ENCODE assay signal across 24 cellular contexts in genomic region chr5:6013496-6013895, GRCh38.
DNase-seq lines count a peak whose midpoint lies in the region; ATAC-seq, FAIRE-seq and TF ChIP-seq lines count a peak whose summit lies in the region.
"Had no signal": no experiment of that assay in that cellular context is flagged by ENCODE, and none has a peak within 500 bp of the region (broad histone marks: within the 10 kb centered on the region; RNA-seq: fewer than 3 reads in every experiment).

No MANE protein-coding gene starts in this region.

- TF ChIP-seq POLR2A in A549 (IDR thresholded peaks at IDR 0.05; ENCODE audit: low read length) (no peak), GM12891 (IDR thresholded peaks at IDR 0.05; ENCODE audit: low read depth, low read length) (no peak)

- ATAC-seq in A549: no peak
- ATAC-seq in HG03095 (IDR thresholded peaks at IDR 0.05; ENCODE audit: unreplicated experiment): no peak
- ATAC-seq: CD8-positive, alpha-beta T cell had no signal

- no peak for FAIRE-seq in A549 (lab: Jason Lieb, UNC)
- FAIRE-seq in GM12891 (lab: Jason Lieb, UNC): peak; percentile 28
- FAIRE-seq: D721Med, G401.6, GM12892, GM18507 had no signal

- H3K4me1 ChIP-seq in A549: 0 out of 3 replicates have a peak, but pooled peaks cover 3% of the 10 kb centered on the region
- H3K4me1 ChIP-seq in SJSA1 (replicated peaks): peaks cover 15% of the 10 kb centered on the region
- H3K4me1 ChIP-seq: Caco-2 had no signal

- CTCF ChIA-PET in A549 (lab: Yijun Ruan, JAX): interaction anchor here (0.6 kb wide), 1 partner anchor 259 kb away, joined by 3 read pairs; no protein-coding TSS in a partner anchor

- H3K27ac ChIP-seq in A549 (no peak overlapping the region), SJSA1 (peak overlapping the region; percentile 52)
- H3K27ac ChIP-seq: BLaER1 treated with 17β-estradiol and CSF1 and Interleukin-3, amounts not matched to agents 10 nM and 100 nM; C4-2B had no signal

- H3K4me3 ChIP-seq in A549: no peak overlapping the region
- H3K4me3 ChIP-seq in SJSA1: no peak overlapping the region
- H3K4me3 ChIP-seq in fibroblast of villous mesenchyme (ENCODE audit: low read depth, low read length): no peak overlapping the region
- H3K4me3 ChIP-seq: BLaER1 treated with 17β-estradiol and CSF1 and Interleukin-3, amounts not matched to agents 10 nM and 100 nM had no signal

- TF ChIP-seq CTCF in A549 (IDR thresholded peaks at IDR 0.05): no peak
- no peak for TF ChIP-seq CTCF in fibroblast of villous mesenchyme (IDR thresholded peaks at IDR 0.05; ENCODE audit: insufficient read depth, low read depth, low read length)

- DNase-seq in A549 (ENCODE audit: low read depth in 1 of 2, low spot score in 1 of 2) (no peak), GM12891 (ENCODE audit: insufficient read length, low spot score) (no peak), SJSA1 (ENCODE audit: low read depth in 1 of 2, low spot score in 2 of 2) (peak in 1 of 2 experiments; percentile 82), fibroblast of villous mesenchyme (ENCODE audit: low read depth) (peak; percentile 54), NOMO-1 treated with DMSO at 0.1 percent for 48 hours (lab: John Stamatoyannopoulos, UW; ENCODE audit: unreplicated experiment) (no peak), anterior cingulate cortex (lab: John Stamatoyannopoulos, UW) (no peak)
- DNase-seq: 8988T; AML-193; Caco-2; Calu3; CD4-positive, alpha-beta T cell; CD8-positive, alpha-beta T cell; DMS 273 treated with DMSO at 0.1 percent for 48 hours; DMS153; DMS53; DMS79 treated with DMSO at 0.1 percent for 48 hours; GF-D8 had no signal

- H3K27me3 ChIP-seq in SJSA1 (replicated peaks): no peaks in the 10 kb centered on the region
- H3K27me3 ChIP-seq: BLaER1 treated with 17β-estradiol and CSF1 and Interleukin-3, amounts not matched to agents 10 nM and 100 nM had no signal

- peak overlapping the region; percentile 33; the same call in 2 of the 3 replicates for H3K4me2 ChIP-seq in A549
- H3K4me2 ChIP-seq: BLaER1 treated with 17β-estradiol and CSF1 and Interleukin-3, amounts not matched to agents 10 nM and 100 nM had no signal

- no peaks in the 10 kb centered on the region for H3K36me3 ChIP-seq in SJSA1
- H3K36me3 ChIP-seq: BLaER1 treated with 17β-estradiol and CSF1 and Interleukin-3, amounts not matched to agents 10 nM and 100 nM had no signal

- POLR2A ChIA-PET in A549 (lab: Yijun Ruan, JAX): no interaction called here

- 7% methylated on average over 2 of the region's 2 CpGs for WGBS in A549 (ENCODE audit: missing lambda C conversion rate)

- no peak for TF ChIP-seq EP300 in A549 (IDR thresholded peaks at IDR 0.05)

- peaks cover 5% of the 10 kb centered on the region; the same call in 1 of the 3 replicates for H3K9me3 ChIP-seq in A549
- no peaks in the 10 kb centered on the region for H3K9me3 ChIP-seq in SJSA1 (replicated peaks)
- H3K9me3 ChIP-seq: Caco-2 had no signal

- no peak for TF ChIP-seq RAD21 in A549 (conservative IDR thresholded peaks at IDR 0.05 in 1 of 2, IDR thresholded peaks at IDR 0.05 in 1 of 2)

TF ChIP-seq in A549, 52 proteins besides CTCF, POLR2A, EP300 and RAD21:
- TF ChIP-seq RNF2 (IDR thresholded peaks at IDR 0.05; ENCODE audit: borderline replicate concordance, low read depth) (no peak), CBX8 (IDR thresholded peaks at IDR 0.05) (no peak), TP53 (CRISPR knock-in tag; IDR thresholded peaks at IDR 0.05) (no peak), ZSCAN20 (CRISPR knock-in tag; IDR thresholded peaks at IDR 0.05) (no peak), ZC3H11A (IDR thresholded peaks at IDR 0.05) (no peak), EHMT2 (IDR thresholded peaks at IDR 0.05; ENCODE audit: low read depth) (no peak), SMC3 (IDR thresholded peaks at IDR 0.05) (no peak), RARB (CRISPR knock-in tag; IDR thresholded peaks at IDR 0.05) (no peak), ZNF302 (CRISPR knock-in tag; IDR thresholded peaks at IDR 0.05) (no peak), HOXA7 (CRISPR knock-in tag; IDR thresholded peaks at IDR 0.05) (no peak)
- TF ChIP-seq, protein P1, sequence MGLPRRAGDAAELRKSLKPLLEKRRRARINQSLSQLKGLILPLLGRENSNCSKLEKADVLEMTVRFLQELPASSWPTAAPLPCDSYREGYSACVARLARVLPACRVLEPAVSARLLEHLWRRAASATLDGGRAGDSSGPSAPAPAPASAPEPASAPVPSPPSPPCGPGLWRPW (IDR thresholded peaks at IDR 0.05): no peak
- TF ChIP-seq, protein P2, sequence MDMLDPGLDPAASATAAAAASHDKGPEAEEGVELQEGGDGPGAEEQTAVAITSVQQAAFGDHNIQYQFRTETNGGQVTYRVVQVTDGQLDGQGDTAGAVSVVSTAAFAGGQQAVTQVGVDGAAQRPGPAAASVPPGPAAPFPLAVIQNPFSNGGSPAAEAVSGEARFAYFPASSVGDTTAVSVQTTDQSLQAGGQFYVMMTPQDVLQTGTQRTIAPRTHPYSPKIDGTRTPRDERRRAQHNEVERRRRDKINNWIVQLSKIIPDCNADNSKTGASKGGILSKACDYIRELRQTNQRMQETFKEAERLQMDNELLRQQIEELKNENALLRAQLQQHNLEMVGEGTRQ (IDR thresholded peaks at IDR 0.05): no peak

TF ChIP-seq in GM12891, 5 proteins besides CTCF, POLR2A, EP300 and RAD21:
- no peak for TF ChIP-seq POLR2AphosphoS5 (IDR thresholded peaks at IDR 0.05; ENCODE audit: low read depth, low read length)
- no peak for TF ChIP-seq POU2F2 (IDR thresholded peaks at IDR 0.05; ENCODE audit: low read depth, low read length)
- no peak for TF ChIP-seq SPI1 (IDR thresholded peaks at IDR 0.05; ENCODE audit: low read depth, low read length)
- TF ChIP-seq TAF1 (IDR thresholded peaks at IDR 0.05; ENCODE audit: low read depth, low read length): no peak
